In genomic region chr17:77802811-77803220, GRCh38 we compare ENCODE assay signal across 11 cellular contexts.
DNase-seq lines count a peak whose midpoint lies in the region; ATAC-seq and TF ChIP-seq lines count a peak whose summit lies in the region.
"Had no signal": no experiment of that assay in that cellular context is flagged by ENCODE, and none has a peak within 500 bp of the region (broad histone marks: within the 10 kb centered on the region; RNA-seq: fewer than 3 reads in every experiment).

No MANE protein-coding gene starts in this region.

- intact Hi-C loops in MCF 10A (cut with micrococcal nuclease) (no loop called here), A673 (cut with micrococcal nuclease; ENCODE audit: unreplicated experiment) (no loop called here)

- H3K27me3 ChIP-seq in BE2C: no peaks in the 10 kb centered on the region
- no peaks in the 10 kb centered on the region for H3K27me3 ChIP-seq in layer of hippocampus (ENCODE audit: control insufficient read depth, insufficient read depth, low read length)
- no peaks in the 10 kb centered on the region for H3K27me3 ChIP-seq in A673 (replicated peaks; ENCODE audit: insufficient read depth, low read depth, low read length, poor library complexity)

- no peak for ATAC-seq in stimulated activated naive B cell treated with anti-CD40 and anti-IgM and Interleukin-4, amounts not matched to agents 10 μg/mL and 1 μg/mL and 100 μg/mL, for 72 hours (replicated peaks)

- H3K9me3 ChIP-seq in BE2C: no peaks in the 10 kb centered on the region
- H3K9me3 ChIP-seq in A673 (ENCODE audit: low read depth, low read length, poor library complexity, severe bottlenecking): no peaks in the 10 kb centered on the region
- H3K9me3 ChIP-seq: SJCRH30 had no signal

- H3K4me1 ChIP-seq in BE2C (peaks cover 19% of the 10 kb centered on the region), A673 (ENCODE audit: insufficient read depth, low read length, poor library complexity, severe bottlenecking) (peaks cover 4% of the 10 kb centered on the region)
- H3K4me1 ChIP-seq: SJCRH30 had no signal

- H3K27me3 Mint-ChIP-seq in brain: peaks cover 6% of the 10 kb centered on the region
- H3K27me3 Mint-ChIP-seq in stimulated activated naive B cell treated with anti-CD40 and anti-IgM and Interleukin-4, amounts not matched to agents 10 μg/mL and 1 μg/mL and 100 μg/mL, for 72 hours: peaks cover 51 to 68% of the 10 kb centered on the region in 2 donors
- H3K27me3 Mint-ChIP-seq in MCF 10A (ENCODE audit: insufficient read depth, unreplicated experiment): peaks cover 82% of the 10 kb centered on the region

- TF ChIP-seq CTCF in BE2C (IDR thresholded peaks at IDR 0.05; ENCODE audit: low read depth, low read length): no peak
- no peak for TF ChIP-seq CTCF in brain (conservative IDR thresholded peaks at IDR 0.05)
- TF ChIP-seq CTCF in MCF 10A (IDR thresholded peaks at IDR 0.05; ENCODE audit: unreplicated experiment): no peak
- no peak for TF ChIP-seq CTCF in A673 (conservative IDR thresholded peaks at IDR 0.05; ENCODE audit: low read depth, low read length)

- peak; percentile 80 for DNase-seq in BE2C
- DNase-seq in NCI-H1694 (lab: John Stamatoyannopoulos, UW): peak; percentile 93
- no peak for DNase-seq in stimulated activated naive B cell treated with anti-CD40 and anti-IgM and Interleukin-4, amounts not matched to agents 10 μg/mL and 1 μg/mL and 100 μg/mL, for 72 hours
- DNase-seq in stimulated activated CD4-positive, alpha-beta T cell treated with anti-CD3 and anti-CD28 coated beads, Interleukin-15, amount 100 ng/mL, for 24 hours: no peak
- no peak for DNase-seq in MCF 10A (ENCODE audit: unreplicated experiment)
- no peak for DNase-seq in A673 (ENCODE audit: low spot score)
- DNase-seq: activated CD8-positive, alpha-beta memory T cell treated with anti-CD3 and anti-CD28 coated beads, Interleukin-2, amount 50 U/mL, for 4 hours; SJCRH30 had no signal

- H3K27ac ChIP-seq in layer of hippocampus (ENCODE audit: low read depth, low read length) (peak overlapping the region; percentile 42), A673 (ENCODE audit: low read depth, low read length, poor library complexity, severe bottlenecking) (no peak overlapping the region)
- H3K27ac ChIP-seq: SJCRH30 had no signal

- H3K4me3 ChIP-seq in BE2C (ENCODE audit: low read depth, low read length) (peak overlapping the region; percentile 44), A673 (ENCODE audit: low read depth, low read length, poor library complexity, severe bottlenecking) (no peak overlapping the region)
- H3K4me3 ChIP-seq: SJCRH30 had no signal

- H3K4me1 Mint-ChIP-seq in brain (peaks cover 70% of the 10 kb centered on the region), MCF 10A (ENCODE audit: insufficient read depth, unreplicated experiment) (no peaks in the 10 kb centered on the region)
- H3K4me1 Mint-ChIP-seq in stimulated activated naive B cell treated with anti-CD40 and anti-IgM and Interleukin-4, amounts not matched to agents 10 μg/mL and 1 μg/mL and 100 μg/mL, for 72 hours: peaks cover 5 to 9% of the 10 kb centered on the region in 2 donors
- H3K4me1 Mint-ChIP-seq: B cell had no signal

- H3K27ac Mint-ChIP-seq in brain (peak overlapping the region; percentile 93 to 99 (median 97)), MCF 10A (ENCODE audit: low read depth, unreplicated experiment) (no peak overlapping the region)
- H3K27ac Mint-ChIP-seq in stimulated activated naive B cell treated with anti-CD40 and anti-IgM and Interleukin-4, amounts not matched to agents 10 μg/mL and 1 μg/mL and 100 μg/mL, for 72 hours: no peak overlapping the region
- H3K27ac Mint-ChIP-seq: B cell had no signal

- no peaks in the 10 kb centered on the region for H3K36me3 ChIP-seq in BE2C
- no peaks in the 10 kb centered on the region for H3K36me3 ChIP-seq in A673 (ENCODE audit: insufficient read depth, low read length, poor library complexity, severe bottlenecking)
- H3K36me3 ChIP-seq: SJCRH30 had no signal

- CTCF ChIA-PET in MCF 10A (lab: Yijun Ruan, JAX) (no interaction called here), A673 (lab: Charles Lee) (no interaction called here)

- no TSS peak for BruUV-seq in MCF 10A (replicated peaks; lab: Mats Ljungman, UMichigan)
- BruUV-seq in A673 (replicated peaks; lab: Mats Ljungman, UMichigan): no TSS peak

- H3K36me3 Mint-ChIP-seq in brain (no peaks in the 10 kb centered on the region), MCF 10A (ENCODE audit: insufficient read depth, unreplicated experiment) (no peaks in the 10 kb centered on the region)
- H3K36me3 Mint-ChIP-seq in stimulated activated naive B cell treated with anti-CD40 and anti-IgM and Interleukin-4, amounts not matched to agents 10 μg/mL and 1 μg/mL and 100 μg/mL, for 72 hours: no peaks in the 10 kb centered on the region

- H3K9me3 Mint-ChIP-seq in brain: peaks cover 0 to 3% (median 0%) of the 10 kb centered on the region in 5 experiments
- no peaks in the 10 kb centered on the region for H3K9me3 Mint-ChIP-seq in stimulated activated naive B cell treated with anti-CD40 and anti-IgM and Interleukin-4, amounts not matched to agents 10 μg/mL and 1 μg/mL and 100 μg/mL, for 72 hours
- H3K9me3 Mint-ChIP-seq in MCF 10A (ENCODE audit: unreplicated experiment): no peaks in the 10 kb centered on the region

- POLR2A ChIA-PET in MCF 10A (lab: Yijun Ruan, JAX) (no interaction called here), A673 (lab: Charles Lee; ENCODE audit: low non-redundant PET) (no interaction called here)

- H3K4me3 Mint-ChIP-seq in brain (peak overlapping the region; percentile 57 to 83 (median 73)), MCF 10A (ENCODE audit: unreplicated experiment) (no peak overlapping the region)
- no peak overlapping the region for H3K4me3 Mint-ChIP-seq in stimulated activated naive B cell treated with anti-CD40 and anti-IgM and Interleukin-4, amounts not matched to agents 10 μg/mL and 1 μg/mL and 100 μg/mL, for 72 hours
- H3K4me3 Mint-ChIP-seq: B cell had no signal

Comparison
In these comparisons a context has a peak if more than half of its experiments do, and no peak if none do; other contexts are left out.
1. DNase-seq: peak in BE2C (single experiment) and NCI-H1694 (single experiment); none in stimulated activated naive B cell treated with anti-CD40 and anti-IgM and Interleukin-4, amounts not matched to agents 10 μg/mL and 1 μg/mL and 100 μg/mL, for 72 hours (single experiment), stimulated activated CD4-positive, alpha-beta T cell treated with anti-CD3 and anti-CD28 coated beads, Interleukin-15, amount 100 ng/mL, for 24 hours (single experiment), MCF 10A (single experiment) and A673 (single experiment).
2. H3K27ac Mint-ChIP-seq: peak in brain (5 of 5); none in stimulated activated naive B cell treated with anti-CD40 and anti-IgM and Interleukin-4, amounts not matched to agents 10 μg/mL and 1 μg/mL and 100 μg/mL, for 72 hours (single experiment) and MCF 10A (single experiment).
3. H3K4me3 Mint-ChIP-seq: peak in brain (5 of 5); none in stimulated activated naive B cell treated with anti-CD40 and anti-IgM and Interleukin-4, amounts not matched to agents 10 μg/mL and 1 μg/mL and 100 μg/mL, for 72 hours (0 of 2) and MCF 10A (single experiment).